ENCODE assay signal across 17 cellular contexts in genomic region chr16:86380045-86380444, GRCh38.
DNase-seq lines count a peak whose midpoint lies in the region; ATAC-seq and TF ChIP-seq lines count a peak whose summit lies in the region.
"Had no signal": no experiment of that assay in that cellular context is flagged by ENCODE, and none has a peak within 500 bp of the region (broad histone marks: within the 10 kb centered on the region; RNA-seq: fewer than 3 reads in every experiment).

No MANE protein-coding gene starts in this region.

- H2BK15ac ChIP-seq in mesenchymal stem cell (ENCODE audit: low read depth, poor library complexity, severe bottlenecking): peak overlapping the region; percentile 15

- no peak overlapping the region for H2AFZ ChIP-seq in mesenchymal stem cell (ENCODE audit: low read depth, low read length)
- H2AFZ ChIP-seq in GM23338: no peak overlapping the region
- H2AFZ ChIP-seq: GM23248 had no signal

- no peak overlapping the region for H3K4me3 Mint-ChIP-seq in GM23338
- H3K4me3 Mint-ChIP-seq: CD4-positive, CD25-positive, alpha-beta regulatory T cell; CD8-positive, alpha-beta memory T cell; HFFc6 had no signal

- peak overlapping the region; percentile 94 for H4K91ac ChIP-seq in mesenchymal stem cell (ENCODE audit: low read length)

- H3K4me1 Mint-ChIP-seq in GM23338: peaks cover 19% of the 10 kb centered on the region
- H3K4me1 Mint-ChIP-seq: CD4-positive, CD25-positive, alpha-beta regulatory T cell; CD8-positive, alpha-beta memory T cell had no signal

- H3K9me2 ChIP-seq in GM23338 (ENCODE audit: insufficient read depth): no peaks in the 10 kb centered on the region

- 85% methylated on average over 9 of the region's 9 CpGs for WGBS in mesenchymal stem cell
- 71 to 72% methylated on average over 9 of the region's 9 CpGs for WGBS in sigmoid colon, 2 donors

- ATAC-seq in GM23338: no peak
- ATAC-seq: HCT116 had no signal

- H3K18ac ChIP-seq in mesenchymal stem cell (ENCODE audit: low read depth in 1 of 2, low read length in 2 of 2): peak overlapping the region; percentile 81 to 91

- peaks cover 0 to 3% (median 0%) of the 10 kb centered on the region in 11 experiments; a peak in 4 of 22 replicates for H3K9me3 ChIP-seq in BLaER1 treated with 17β-estradiol and CSF1 and Interleukin-3, amounts not matched to agents 10 nM and 100 nM (replicated peaks in 1 of 11)
- H3K9me3 ChIP-seq in mesenchymal stem cell (ENCODE audit: control insufficient read depth, low read length) (no peaks in the 10 kb centered on the region), sigmoid colon (no peaks in the 10 kb centered on the region)
- H3K9me3 ChIP-seq: BLaER1 had no signal

- peak overlapping the region in 1 of 2 experiments; percentile 91 for H3K14ac ChIP-seq in mesenchymal stem cell (ENCODE audit: low read length in 2 of 2)

- intact Hi-C loops in sigmoid colon (cut with DNase I): no loop called here

- no peak overlapping the region for H3K27ac ChIP-seq in BLaER1 treated with 17β-estradiol and CSF1 and Interleukin-3, amounts not matched to agents 10 nM and 100 nM
- H3K27ac ChIP-seq in mesenchymal stem cell (ENCODE audit: low read length, poor library complexity, severe bottlenecking): no peak overlapping the region
- H3K27ac ChIP-seq in sigmoid colon: no peak overlapping the region
- no peak overlapping the region for H3K27ac ChIP-seq in GM23338 (ENCODE audit: low read depth)
- H3K27ac ChIP-seq: BLaER1, GM23248 had no signal

- peak overlapping the region in 7 of 11 experiments; percentile 34 to 72 (median 67); a peak in 14 of 22 replicates for H3K4me2 ChIP-seq in BLaER1 treated with 17β-estradiol and CSF1 and Interleukin-3, amounts not matched to agents 10 nM and 100 nM
- no peak overlapping the region for H3K4me2 ChIP-seq in mesenchymal stem cell (ENCODE audit: low read length, poor library complexity, severe bottlenecking)
- no peak overlapping the region for H3K4me2 ChIP-seq in GM23338

- no peak overlapping the region for H3K27ac Mint-ChIP-seq in GM23338
- H3K27ac Mint-ChIP-seq: CD4-positive, CD25-positive, alpha-beta regulatory T cell; CD8-positive, alpha-beta memory T cell; HFFc6 had no signal

- peaks cover 21 to 71% (median 44%) of the 10 kb centered on the region in 10 experiments for H3K4me1 ChIP-seq in BLaER1 treated with 17β-estradiol and CSF1 and Interleukin-3, amounts not matched to agents 10 nM and 100 nM
- H3K4me1 ChIP-seq in mesenchymal stem cell (ENCODE audit: control insufficient read depth, insufficient read depth, low read depth, low read length) (peaks cover 2% of the 10 kb centered on the region), sigmoid colon (peaks cover 0 to 23% (median 16%) of the 10 kb centered on the region in 4 donors), GM23338 (ENCODE audit: insufficient read depth) (no peaks in the 10 kb centered on the region)

- H3K79me1 ChIP-seq in mesenchymal stem cell (replicated peaks; ENCODE audit: low read length, poor library complexity, severe bottlenecking): no peaks in the 10 kb centered on the region

- no peak for TF ChIP-seq POLR2A in sigmoid colon (IDR thresholded peaks at IDR 0.05)

- H2BK120ac ChIP-seq in mesenchymal stem cell (ENCODE audit: low read depth, low read length): peak overlapping the region; percentile 80

- H3K9me3 Mint-ChIP-seq in GM23338: no peaks in the 10 kb centered on the region; the same call in 2 of the 3 replicates

- no peaks in the 10 kb centered on the region for H3K27me3 ChIP-seq in BLaER1 treated with 17β-estradiol and CSF1 and Interleukin-3, amounts not matched to agents 10 nM and 100 nM
- H3K27me3 ChIP-seq in mesenchymal stem cell (ENCODE audit: control insufficient read depth in 1 of 2, insufficient read depth in 1 of 2, low read length in 2 of 2): peaks cover 0 to 14% of the 10 kb centered on the region in 2 experiments
- no peaks in the 10 kb centered on the region for H3K27me3 ChIP-seq in sigmoid colon
- no peaks in the 10 kb centered on the region for H3K27me3 ChIP-seq in GM23338 (ENCODE audit: insufficient read depth)
- H3K27me3 ChIP-seq: BLaER1 had no signal

- no peaks in the 10 kb centered on the region for H3K79me2 ChIP-seq in GM23338 (replicated peaks; ENCODE audit: insufficient read depth)

- H3K36me3 Mint-ChIP-seq in GM23338 (ENCODE audit: low read depth): no peaks in the 10 kb centered on the region
- H3K36me3 Mint-ChIP-seq: CD4-positive, CD25-positive, alpha-beta regulatory T cell; CD8-positive, alpha-beta memory T cell had no signal

- H3K9ac ChIP-seq in BLaER1 treated with 17β-estradiol and CSF1 and Interleukin-3, amounts not matched to agents 10 nM and 100 nM: no peak overlapping the region
- H3K9ac ChIP-seq in mesenchymal stem cell (ENCODE audit: low read length): no peak overlapping the region
- H3K9ac ChIP-seq: BLaER1, GM23248 had no signal

- no peaks in the 10 kb centered on the region for H3K36me3 ChIP-seq in BLaER1 treated with 17β-estradiol and CSF1 and Interleukin-3, amounts not matched to agents 10 nM and 100 nM
- H3K36me3 ChIP-seq in mesenchymal stem cell (ENCODE audit: control insufficient read depth in 1 of 2, insufficient read depth in 2 of 2, low read depth in 1 of 2, low read length in 2 of 2) (no peaks in the 10 kb centered on the region), sigmoid colon (no peaks in the 10 kb centered on the region), GM23338 (ENCODE audit: insufficient read depth) (no peaks in the 10 kb centered on the region)
- H3K36me3 ChIP-seq: BLaER1 had no signal

- peak overlapping the region; percentile 69 to 80 for H2BK12ac ChIP-seq in mesenchymal stem cell (ENCODE audit: low read length in 2 of 2)

- no peaks in the 10 kb centered on the region for H4K20me1 ChIP-seq in BLaER1 treated with 17β-estradiol and CSF1 and Interleukin-3, amounts not matched to agents 10 nM and 100 nM
- H4K20me1 ChIP-seq in GM23338 (replicated peaks; ENCODE audit: insufficient read depth): no peaks in the 10 kb centered on the region
- H4K20me1 ChIP-seq: BLaER1 had no signal

- DNase-seq in MV-4-11 (lab: John Stamatoyannopoulos, UW) (peak; percentile 11), mesenchymal stem cell (no peak), sigmoid colon (peak; percentile 65), GM23338 (ENCODE audit: low spot score) (no peak), NCI-H774 (lab: John Stamatoyannopoulos, UW) (no peak), UCSD-AML1 (lab: John Stamatoyannopoulos, UW; ENCODE audit: unreplicated experiment) (no peak)
- DNase-seq: 8988T; CD4-positive, CD25-positive, alpha-beta regulatory T cell; CD8-positive, alpha-beta memory T cell; COR-L47; DMS 273 treated with DMSO at 0.1 percent for 48 hours; H7; HFFc6 had no signal

- H2AK5ac ChIP-seq in mesenchymal stem cell (ENCODE audit: low read length, severe bottlenecking): no peak overlapping the region

- peak overlapping the region; percentile 75 to 95 for H3K4ac ChIP-seq in mesenchymal stem cell (ENCODE audit: low read depth in 1 of 2, low read length in 2 of 2)

- peak overlapping the region; percentile 91 for H4K8ac ChIP-seq in mesenchymal stem cell (ENCODE audit: low read length)

- no peak for TF ChIP-seq CTCF in sigmoid colon (IDR thresholded peaks at IDR 0.05)
- no peak for TF ChIP-seq CTCF in GM23338 (conservative IDR thresholded peaks at IDR 0.05; ENCODE audit: low read depth in 2 of 2)

- no peaks in the 10 kb centered on the region for H3F3A ChIP-seq in GM23338 (replicated peaks; ENCODE audit: low read depth)

- H3K23ac ChIP-seq in mesenchymal stem cell (ENCODE audit: low read length in 2 of 2): no peak overlapping the region

- TF ChIP-seq EP300 in sigmoid colon (IDR thresholded peaks at IDR 0.05): no peak

- H3K4me3 ChIP-seq in BLaER1 treated with 17β-estradiol and CSF1 and Interleukin-3, amounts not matched to agents 10 nM and 100 nM: no peak overlapping the region
- H3K4me3 ChIP-seq in mesenchymal stem cell (ENCODE audit: insufficient read depth in 1 of 2, low read depth in 1 of 2, low read length in 2 of 2) (no peak overlapping the region), sigmoid colon (no peak overlapping the region), GM23338 (no peak overlapping the region)
- H3K4me3 ChIP-seq: BLaER1, GM23248 had no signal

- peaks cover 6% of the 10 kb centered on the region for H3K27me3 Mint-ChIP-seq in GM23338 (ENCODE audit: insufficient read depth, low read depth, poor library complexity)
- H3K27me3 Mint-ChIP-seq: CD4-positive, CD25-positive, alpha-beta regulatory T cell had no signal

- H2BK5ac ChIP-seq in mesenchymal stem cell (ENCODE audit: low read depth, low read length, poor library complexity, severe bottlenecking): no peak overlapping the region

TF ChIP-seq in GM23338, 12 proteins besides CTCF, POLR2A, EP300 and RAD21:
- no peak for TF ChIP-seq NANOG (IDR thresholded peaks at IDR 0.05; ENCODE audit: borderline replicate concordance)
- TF ChIP-seq EZH2 (IDR thresholded peaks at IDR 0.05; ENCODE audit: low read depth, unreplicated experiment): no peak
- TF ChIP-seq POLR2AphosphoS5 (IDR thresholded peaks at IDR 0.05; ENCODE audit: low read depth): no peak
- TF ChIP-seq EZH2phosphoT487 (IDR thresholded peaks at IDR 0.05; ENCODE audit: unreplicated experiment): no peak
- no peak for TF ChIP-seq REST (IDR thresholded peaks at IDR 0.05; ENCODE audit: unreplicated experiment)

Comparison
In these comparisons a context has a peak if more than half of its experiments do, and no peak if none do; other contexts are left out.
1. H3K4me2 ChIP-seq: peak in BLaER1 treated with 17β-estradiol and CSF1 and Interleukin-3, amounts not matched to agents 10 nM and 100 nM (7 of 11); none in mesenchymal stem cell (single experiment) and GM23338 (single experiment).
2. DNase-seq: peak in MV-4-11 (single experiment) and sigmoid colon (single experiment); none in mesenchymal stem cell (single experiment), GM23338 (single experiment), NCI-H774 (single experiment) and UCSD-AML1 (single experiment).